ENCODE assay signal across 15 cellular contexts in the genomic region with DNA sequence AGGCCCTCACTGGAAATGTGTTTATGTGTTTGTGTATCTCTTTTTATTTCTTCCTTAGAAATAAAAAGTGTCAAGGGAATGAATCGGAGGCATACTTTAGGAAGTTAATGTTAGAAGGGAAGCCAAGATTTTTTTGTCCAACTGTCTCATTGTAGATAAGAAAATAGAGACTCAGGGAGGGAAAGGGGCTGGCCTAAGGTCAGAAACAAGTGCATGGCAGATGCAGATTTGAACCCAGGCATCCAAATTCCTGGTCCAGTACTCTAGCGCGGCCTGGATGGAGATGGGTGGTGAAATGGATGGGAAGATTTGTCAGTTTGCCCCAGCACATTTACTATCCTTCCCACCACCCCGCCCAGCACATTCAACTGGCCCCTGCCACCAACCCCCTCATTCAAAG. TPM values are rescaled to one million over a fixed set of nuclear protein-coding genes. Genes with fewer than 3 reads are reported as not detected.
DNase-seq lines count a peak whose midpoint lies in the region; ATAC-seq and TF ChIP-seq lines count a peak whose summit lies in the region.
"Had no signal": no experiment of that assay in that cellular context is flagged by ENCODE, and none has a peak within 500 bp of the region (broad histone marks: within the 10 kb centered on the region; RNA-seq: fewer than 3 reads in every experiment).

No MANE protein-coding gene starts in this region.

- peaks cover 55% of the 10 kb centered on the region for H3K4me1 Mint-ChIP-seq in CD4-positive, alpha-beta T cell (ENCODE audit: low read depth)
- H3K4me1 Mint-ChIP-seq in endothelial cell (ENCODE audit: unreplicated experiment) = peaks cover 50% of the 10 kb centered on the region

- H3K36me3 ChIP-seq in neutrophil (peaks cover 20% of the 10 kb centered on the region), osteoblast (ENCODE audit: insufficient read depth, low read length) (peaks cover 52% of the 10 kb centered on the region)

- H3K27ac ChIP-seq in CD4-positive, alpha-beta T cell (ENCODE audit: low read depth, low read length) = no peak overlapping the region
- H3K27ac ChIP-seq in neutrophil = peak overlapping the region; percentile 98
- no peak overlapping the region for H3K27ac ChIP-seq in osteoblast (ENCODE audit: low read depth, low read length)

- H3K36me3 Mint-ChIP-seq in CD4-positive, alpha-beta T cell (ENCODE audit: low read depth) = peaks cover 67% of the 10 kb centered on the region
- peaks cover 40% of the 10 kb centered on the region for H3K36me3 Mint-ChIP-seq in endothelial cell (ENCODE audit: low read depth, unreplicated experiment)

- H3K4me2 ChIP-seq in osteoblast (ENCODE audit: insufficient read depth, low read length) = no peak overlapping the region

- DNase-seq in CD4-positive, alpha-beta T cell = no peak
- DNase-seq in OCI-M1 (lab: John Stamatoyannopoulos, UW) (peak; percentile 81), endothelial cell (ENCODE audit: low spot score) (no peak), NCI-H2029 treated with DMSO at 0.1 percent for 48 hours (lab: John Stamatoyannopoulos, UW) (no peak), putamen (ENCODE audit: low spot score) (no peak), osteoblast (ENCODE audit: insufficient read length, low spot score, missing footprints) (no peak)
- DNase-seq: activated CD4-positive, alpha-beta T cell treated with anti-CD3 and anti-CD28 coated beads for 36 hours; DND-41; MG63; NCI-H2081; NCI-H526 treated with DMSO at 0.1 percent for 48 hours had no signal

- no peaks in the 10 kb centered on the region for H3K79me2 ChIP-seq in osteoblast (ENCODE audit: insufficient read depth, low read length)

- intact Hi-C loops in CD4-positive, alpha-beta T cell (cut with DNase I, micrococcal nuclease) = no loop called here

- no peak overlapping the region for H3K4me3 Mint-ChIP-seq in CD4-positive, alpha-beta T cell
- H3K4me3 Mint-ChIP-seq in endothelial cell (ENCODE audit: unreplicated experiment) = no peak overlapping the region
- H3K4me3 Mint-ChIP-seq: activated CD4-positive, alpha-beta T cell treated with anti-CD3 and anti-CD28 coated beads for 36 hours; T-helper 1 cell treated with Interleukin-12 subunit alpha and Interleukin-12 subunit beta and Interleukin-4 antibody, amounts not matched to agents 30 μg/mL and 1 μg/mL, for 36 hours had no signal

- no peak overlapping the region for H2AFZ ChIP-seq in osteoblast (ENCODE audit: low read length)

- TF ChIP-seq CTCF in CD4-positive, alpha-beta T cell (IDR thresholded peaks at IDR 0.05) = no peak
- TF ChIP-seq CTCF in endothelial cell (IDR thresholded peaks at IDR 0.05; ENCODE audit: unreplicated experiment) (no peak), neutrophil (IDR thresholded peaks at IDR 0.05) (no peak), osteoblast (IDR thresholded peaks at IDR 0.05; ENCODE audit: extremely low read depth, low read depth, low read length) (no peak)

- ATAC-seq in CD4-positive, alpha-beta T cell (ENCODE audit: poor library complexity) = no peak
- ATAC-seq in HG02763 (IDR thresholded peaks at IDR 0.05; ENCODE audit: unreplicated experiment) = no peak
- ATAC-seq: activated CD4-positive, alpha-beta T cell treated with anti-CD3 and anti-CD28 coated beads for 36 hours had no signal

- H3K9me3 Mint-ChIP-seq in CD4-positive, alpha-beta T cell = no peaks in the 10 kb centered on the region
- no peaks in the 10 kb centered on the region for H3K9me3 Mint-ChIP-seq in endothelial cell (ENCODE audit: unreplicated experiment)
- H3K9me3 Mint-ChIP-seq: T-helper 1 cell treated with Interleukin-12 subunit alpha and Interleukin-12 subunit beta and Interleukin-4 antibody, amounts not matched to agents 30 μg/mL and 1 μg/mL, for 36 hours had no signal

- H3K27me3 ChIP-seq in CD4-positive, alpha-beta T cell (ENCODE audit: control insufficient read depth, insufficient read depth, low read length) = no peaks in the 10 kb centered on the region
- H3K27me3 ChIP-seq in neutrophil (no peaks in the 10 kb centered on the region), osteoblast (ENCODE audit: insufficient read depth, low read length) (no peaks in the 10 kb centered on the region)
- H3K27me3 ChIP-seq: MG63 had no signal

- no peaks in the 10 kb centered on the region for H3K27me3 Mint-ChIP-seq in CD4-positive, alpha-beta T cell
- peaks cover 13% of the 10 kb centered on the region for H3K27me3 Mint-ChIP-seq in endothelial cell (ENCODE audit: unreplicated experiment)
- H3K27me3 Mint-ChIP-seq: activated CD4-positive, alpha-beta T cell treated with anti-CD3 and anti-CD28 coated beads for 36 hours had no signal

- CTCF ChIA-PET in CD4-positive, alpha-beta T cell (lab: Charles Lee) = no interaction called here

- H3K4me1 ChIP-seq in neutrophil (ENCODE audit: control insufficient read depth in 1 of 2, insufficient read depth in 1 of 2, low read depth in 1 of 2, low read length in 1 of 2) (peaks cover 57 to 59% of the 10 kb centered on the region in 2 experiments), osteoblast (ENCODE audit: insufficient read depth, low read length) (peaks cover 6% of the 10 kb centered on the region)

- peaks cover 4% of the 10 kb centered on the region for H4K20me1 ChIP-seq in osteoblast (ENCODE audit: insufficient read depth, low read length)

- H3K27ac Mint-ChIP-seq in CD4-positive, alpha-beta T cell = peak overlapping the region; percentile 80
- peak overlapping the region; percentile 81 for H3K27ac Mint-ChIP-seq in endothelial cell (ENCODE audit: unreplicated experiment)
- H3K27ac Mint-ChIP-seq: activated CD4-positive, alpha-beta T cell treated with anti-CD3 and anti-CD28 coated beads for 36 hours; T-helper 1 cell treated with Interleukin-12 subunit alpha and Interleukin-12 subunit beta and Interleukin-4 antibody, amounts not matched to agents 30 μg/mL and 1 μg/mL, for 36 hours had no signal

- no peaks in the 10 kb centered on the region for H3K9me3 ChIP-seq in CD4-positive, alpha-beta T cell (ENCODE audit: control insufficient read depth, low read length)
- H3K9me3 ChIP-seq in neutrophil (no peaks in the 10 kb centered on the region), osteoblast (ENCODE audit: low read depth, low read length) (no peaks in the 10 kb centered on the region)
- H3K9me3 ChIP-seq: MG63 had no signal

- POLR2A ChIA-PET in CD4-positive, alpha-beta T cell (lab: Charles Lee) = no interaction called here

- H3K4me3 ChIP-seq in neutrophil (ENCODE audit: low read depth in 1 of 2, low read length in 1 of 2) = peak overlapping the region in 1 of 2 experiments; percentile 24
- no peak overlapping the region for H3K4me3 ChIP-seq in osteoblast (ENCODE audit: insufficient read depth, low read length)
- H3K4me3 ChIP-seq: lung, MG63 had no signal

RNA-seq across cellular contexts. Expression of gene TNIP1, which starts 19.9 kb away (rescaled TPM):
- 100 to 1,000 TPM; 110 to 115 TPM for total RNA-seq in CD4-positive, alpha-beta T cell
- 76.0 TPM for total RNA-seq in endothelial cell (ENCODE audit: unreplicated experiment)
- 66.3 and 85.8 TPM in 2 replicates for total RNA-seq in osteoblast

RNA-seq across cellular contexts. Expression of gene ANXA6, which starts 56.9 kb away (rescaled TPM):
- total RNA-seq in CD4-positive, alpha-beta T cell = 100 to 1,000 TPM; 108 to 130 TPM
- total RNA-seq in endothelial cell (ENCODE audit: unreplicated experiment) (224 TPM), osteoblast (343 and 353 TPM in 2 replicates)
